In genomic region chr17:64083093-64083492, GRCh38 we compare ENCODE assay signal across 13 cellular contexts. TPM values are rescaled to one million over a fixed set of nuclear protein-coding genes. Genes with fewer than 3 reads are reported as not detected.
DNase-seq lines count a peak whose midpoint lies in the region; ATAC-seq and TF ChIP-seq lines count a peak whose summit lies in the region.
"Had no signal": no experiment of that assay in that cellular context is flagged by ENCODE, and none has a peak within 500 bp of the region (broad histone marks: within the 10 kb centered on the region; RNA-seq: fewer than 3 reads in every experiment).

No MANE protein-coding gene starts in this region.

- no peak for DNase-seq in CD8-positive, alpha-beta T cell
- DNase-seq in MM.1S (no peak), colonic mucosa (no peak), progenitor cell of endocrine pancreas (ENCODE audit: low spot score, unreplicated experiment) (no peak), dedifferentiated amniotic fluid mesenchymal stem cell (ENCODE audit: extremely low spot score) (no peak), NCI-H524 treated with DMSO at 0.1 percent for 48 hours (lab: John Stamatoyannopoulos, UW) (no peak)
- DNase-seq: activated CD4-positive, alpha-beta T cell treated with anti-CD3 and anti-CD28 coated beads for 1 hour; GOT3; stimulated activated naive CD4-positive, alpha-beta T cell treated with Interleukin-2 at 50 U/mL for 16 hours had no signal

- H3K27ac Mint-ChIP-seq in CD8-positive, alpha-beta T cell: peak overlapping the region; percentile 66
- peak overlapping the region; percentile 94 for H3K27ac Mint-ChIP-seq in progenitor cell of endocrine pancreas
- H3K27ac Mint-ChIP-seq: activated T-helper 17 cell treated with anti-CD3 and anti-CD28 coated beads, Interleukin-2, amount 50 U/mL, for 72 hours had no signal

- POLR2A ChIA-PET in CD8-positive, alpha-beta T cell (lab: Charles Lee): interaction anchor here (0.9 to 1.9 kb wide), 2 partner anchors 8 to 20 kb away, joined by 3 to 8 read pairs; no protein-coding TSS in a partner anchor

- no peak overlapping the region for H2AFZ ChIP-seq in MM.1S (ENCODE audit: low read length)

- H3K4me3 Mint-ChIP-seq in CD8-positive, alpha-beta T cell: peak overlapping the region; percentile 35
- H3K4me3 Mint-ChIP-seq in progenitor cell of endocrine pancreas (ENCODE audit: low read depth): peak overlapping the region; percentile 33
- H3K4me3 Mint-ChIP-seq: activated T-helper 17 cell treated with anti-CD3 and anti-CD28 coated beads, Interleukin-2, amount 50 U/mL, for 72 hours had no signal

- TF ChIP-seq CTCF in CD8-positive, alpha-beta T cell (IDR thresholded peaks at IDR 0.05): no peak
- TF ChIP-seq CTCF in MM.1S (IDR thresholded peaks at IDR 0.05; ENCODE audit: low read length) (no peak), colonic mucosa (IDR thresholded peaks at IDR 0.05) (no peak), progenitor cell of endocrine pancreas (IDR thresholded peaks at IDR 0.05; ENCODE audit: unreplicated experiment) (no peak)

- peaks cover 18% of the 10 kb centered on the region for H3K36me3 Mint-ChIP-seq in CD8-positive, alpha-beta T cell
- H3K36me3 Mint-ChIP-seq in progenitor cell of endocrine pancreas (ENCODE audit: insufficient read depth): peaks cover 4% of the 10 kb centered on the region

- H3K27ac ChIP-seq in CD8-positive, alpha-beta T cell (ENCODE audit: low read depth, low read length): no peak overlapping the region
- peak overlapping the region; percentile 100 for H3K27ac ChIP-seq in MM.1S (ENCODE audit: low read length)
- peak overlapping the region; percentile 58 for H3K27ac ChIP-seq in colonic mucosa
- H3K27ac ChIP-seq: gastroesophageal sphincter had no signal

- intact Hi-C loops in CD8-positive, alpha-beta T cell (cut with DNase I, micrococcal nuclease): loop anchor here (1.0 to 5.0 kb wide), 3 partner anchors 24 to 47 kb away; partner anchors contain the start of gene ERN1 (in 1 of the 2)
- intact Hi-C loops in colonic mucosa (cut with DNase I): no loop called here

- H3F3A ChIP-seq in MM.1S (ENCODE audit: insufficient read depth, low read length): peaks cover 95% of the 10 kb centered on the region

- CTCF ChIA-PET in CD8-positive, alpha-beta T cell (lab: Charles Lee): interaction anchor here (1.0 to 1.9 kb wide), 6 partner anchors 29 to 163 kb away, joined by 3 to 7 read pairs (median 4); no protein-coding TSS in a partner anchor

- peaks cover 99% of the 10 kb centered on the region for H3K79me2 ChIP-seq in MM.1S (ENCODE audit: low read length)

- H3K4me1 ChIP-seq in CD8-positive, alpha-beta T cell (ENCODE audit: insufficient read depth, low read length): peaks cover 37% of the 10 kb centered on the region
- peaks cover 98% of the 10 kb centered on the region for H3K4me1 ChIP-seq in MM.1S (ENCODE audit: low read length)
- H3K4me1 ChIP-seq in colonic mucosa: peaks cover 14% of the 10 kb centered on the region

- H3K9me3 Mint-ChIP-seq in CD8-positive, alpha-beta T cell: no peaks in the 10 kb centered on the region
- H3K9me3 Mint-ChIP-seq in progenitor cell of endocrine pancreas (ENCODE audit: low read depth): peaks cover 1% of the 10 kb centered on the region
- H3K9me3 Mint-ChIP-seq: activated T-helper 17 cell treated with anti-CD3 and anti-CD28 coated beads, Interleukin-2, amount 50 U/mL, for 72 hours; brain had no signal

- H3K9me2 ChIP-seq in MM.1S (replicated peaks; ENCODE audit: insufficient read depth, low read length): no peaks in the 10 kb centered on the region

- no peaks in the 10 kb centered on the region for H3K36me3 ChIP-seq in CD8-positive, alpha-beta T cell (ENCODE audit: insufficient read depth, low read length)
- peaks cover 24% of the 10 kb centered on the region for H3K36me3 ChIP-seq in MM.1S (replicated peaks; ENCODE audit: insufficient read depth, low read length)
- H3K36me3 ChIP-seq in colonic mucosa: peaks cover 6% of the 10 kb centered on the region

- no peak for ATAC-seq in CD8-positive, alpha-beta T cell
- no peak for ATAC-seq in GM21390 (IDR thresholded peaks at IDR 0.05; ENCODE audit: unreplicated experiment)
- ATAC-seq: activated T-helper 17 cell treated with anti-CD3 and anti-CD28 coated beads, Interleukin-2, amount 50 U/mL, for 72 hours; gastroesophageal sphincter had no signal

- no peak overlapping the region for H3K4me3 ChIP-seq in CD8-positive, alpha-beta T cell (ENCODE audit: low read depth, low read length)
- H3K4me3 ChIP-seq in MM.1S (ENCODE audit: low read length) (peak overlapping the region; percentile 11; the same call in 1 of the 2 replicates), colonic mucosa (no peak overlapping the region)
- H3K4me3 ChIP-seq: gastroesophageal sphincter had no signal

- no peaks in the 10 kb centered on the region for H3K9me3 ChIP-seq in CD8-positive, alpha-beta T cell (ENCODE audit: low read length)
- H3K9me3 ChIP-seq in MM.1S (replicated peaks; ENCODE audit: insufficient read depth, low read length) (no peaks in the 10 kb centered on the region), colonic mucosa (no peaks in the 10 kb centered on the region)
- H3K9me3 ChIP-seq: gastroesophageal sphincter had no signal

- H3K4me2 ChIP-seq in MM.1S (ENCODE audit: low read depth, low read length): peak overlapping the region; percentile 67

- peaks cover 23% of the 10 kb centered on the region for H3K4me1 Mint-ChIP-seq in CD8-positive, alpha-beta T cell (ENCODE audit: low read depth)
- peaks cover 13% of the 10 kb centered on the region for H3K4me1 Mint-ChIP-seq in progenitor cell of endocrine pancreas (ENCODE audit: low read depth)
- H3K4me1 Mint-ChIP-seq: brain had no signal

- no peaks in the 10 kb centered on the region for H4K20me1 ChIP-seq in MM.1S (ENCODE audit: insufficient read depth, low read length)

- no peaks in the 10 kb centered on the region for H3K27me3 Mint-ChIP-seq in CD8-positive, alpha-beta T cell (ENCODE audit: low read depth)
- H3K27me3 Mint-ChIP-seq in progenitor cell of endocrine pancreas: no peaks in the 10 kb centered on the region
- H3K27me3 Mint-ChIP-seq: activated T-helper 17 cell treated with anti-CD3 and anti-CD28 coated beads, Interleukin-2, amount 50 U/mL, for 72 hours; brain had no signal

- H3K27me3 ChIP-seq in CD8-positive, alpha-beta T cell (ENCODE audit: insufficient read depth, low read length): no peaks in the 10 kb centered on the region
- H3K27me3 ChIP-seq in MM.1S (replicated peaks; ENCODE audit: insufficient read depth, low read length) (no peaks in the 10 kb centered on the region), colonic mucosa (no peaks in the 10 kb centered on the region)
- H3K27me3 ChIP-seq: gastroesophageal sphincter had no signal

- peak overlapping the region; percentile 76 for H3K9ac ChIP-seq in MM.1S (ENCODE audit: low read length)
- peak overlapping the region in 1 of 2 donors; percentile 32 for H3K9ac ChIP-seq in colonic mucosa (ENCODE audit: low read depth in 2 of 2, low read length in 2 of 2)

RNA-seq across cellular contexts. Expression of gene ERN1, which starts 46.9 kb away (rescaled TPM):
- 10 to 100 TPM; 57.1 to 64.0 TPM for total RNA-seq in CD8-positive, alpha-beta T cell
- 10 to 100 TPM; 19.2 to 19.6 TPM for total RNA-seq in colonic mucosa
- 39.4 and 43.1 TPM in 2 replicates for total RNA-seq in progenitor cell of endocrine pancreas
